Comparison of ENCODE assay signal across 20 cellular contexts in the genomic region with DNA sequence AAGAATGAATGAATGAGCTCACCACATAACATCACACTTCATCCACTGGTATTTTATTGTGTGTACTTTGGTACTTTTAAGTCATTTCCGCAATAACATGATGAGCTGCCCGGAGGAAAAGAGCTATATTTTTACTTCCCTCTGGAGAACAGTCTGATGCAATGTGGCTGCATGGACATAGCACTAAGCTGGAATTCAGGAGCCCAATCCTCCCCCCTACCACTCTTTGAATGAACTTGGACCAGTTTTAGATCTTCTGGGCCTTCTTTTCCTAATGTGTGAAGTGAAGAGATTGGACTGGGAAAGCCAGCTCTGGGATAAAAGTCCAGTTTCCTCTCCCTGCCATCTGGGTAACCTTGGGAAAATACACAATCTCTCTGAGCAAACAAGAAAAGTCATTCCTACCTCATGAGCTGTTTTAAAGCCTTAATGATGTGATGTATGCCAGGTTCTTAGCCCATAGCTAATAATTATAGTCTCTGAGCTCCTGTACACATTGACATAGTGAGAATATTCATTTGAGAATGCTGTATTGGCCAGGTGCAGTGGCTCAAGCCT.
A peak's percentile ranks its signal among the peaks of the same experiment; 100 is the strongest.
DNase-seq lines count a peak whose midpoint lies in the region; ATAC-seq, FAIRE-seq and TF ChIP-seq lines count a peak whose summit lies in the region.
"Had no signal": no experiment of that assay in that cellular context is flagged by ENCODE, and none has a peak within 500 bp of the region (broad histone marks: within the 10 kb centered on the region; RNA-seq: fewer than 3 reads in every experiment).

No MANE protein-coding gene starts in this region.

- H3K4me1 Mint-ChIP-seq in astrocyte (ENCODE audit: low read depth, unreplicated experiment) = peaks cover 5% of the 10 kb centered on the region
- H3K4me1 Mint-ChIP-seq: activated naive CD8-positive, alpha-beta T cell treated with anti-CD3 and anti-CD28 coated beads for 36 hours had no signal

- no peak for FAIRE-seq in astrocyte (lab: Jason Lieb, UNC)
- FAIRE-seq: GM19239 had no signal

- no peaks in the 10 kb centered on the region for H3K27me3 ChIP-seq in astrocyte (ENCODE audit: insufficient read depth, low read length)
- H3K27me3 ChIP-seq: testis had no signal

- H3K27me3 Mint-ChIP-seq in astrocyte (ENCODE audit: low read depth, unreplicated experiment) = peaks cover 21% of the 10 kb centered on the region

- no peaks in the 10 kb centered on the region for H3K36me3 Mint-ChIP-seq in astrocyte (ENCODE audit: low read depth, unreplicated experiment)
- H3K36me3 Mint-ChIP-seq: activated naive CD8-positive, alpha-beta T cell treated with anti-CD3 and anti-CD28 coated beads for 36 hours had no signal

- H3K9ac ChIP-seq in astrocyte (ENCODE audit: low read length) = no peak overlapping the region

- H3K4me2 ChIP-seq in astrocyte (ENCODE audit: low read length) = peak overlapping the region; percentile 26

- no peaks in the 10 kb centered on the region for H3K79me2 ChIP-seq in astrocyte (ENCODE audit: insufficient read depth, low read length)

- DNase-seq in LNCaP clone FGC (ENCODE audit: low read depth) (peak; percentile 64), astrocyte (ENCODE audit: low read depth) (peak; percentile 56), iris pigment epithelial cell (ENCODE audit: low read depth) (peak; percentile 9), GM10266 (ENCODE audit: extremely low spot score) (no peak), NCI-H146 (lab: John Stamatoyannopoulos, UW) (no peak)
- DNase-seq: activated naive CD8-positive, alpha-beta T cell treated with anti-CD3 and anti-CD28 coated beads for 36 hours; DMS 273 treated with DMSO at 0.1 percent for 48 hours; HCEC 1CT; mucosa of descending colon; NCI-H446; stimulated activated CD4-positive, alpha-beta T cell treated with anti-CD3 and anti-CD28 coated beads, Interleukin-4, amount 100 ng/mL, for 24 hours; T-helper 2 cell; testis had no signal

- H4K20me1 ChIP-seq in astrocyte (ENCODE audit: insufficient read depth, low read length) = no peaks in the 10 kb centered on the region

- peak overlapping the region; percentile 27 for H3K27ac Mint-ChIP-seq in astrocyte (ENCODE audit: unreplicated experiment)
- H3K27ac Mint-ChIP-seq: activated naive CD8-positive, alpha-beta T cell treated with anti-CD3 and anti-CD28 coated beads for 36 hours; activated T-helper 1 cell treated with anti-CD3 and anti-CD28 coated beads, Interleukin-12 subunit alpha, Interleukin-12 subunit beta, Interleukin-2, Interleukin-4 antibody, amounts not matched to agents 30 ng/mL and 10 ng/mL and 1 ng/mL, durations not matched to agents 14 hours and 24 hours and 36 hours had no signal

- peaks cover 7% of the 10 kb centered on the region for H3K4me1 ChIP-seq in astrocyte (ENCODE audit: insufficient read depth, low read length)
- H3K4me1 ChIP-seq: SJSA1, testis had no signal

- peak overlapping the region; percentile 49 for H3K27ac ChIP-seq in astrocyte (ENCODE audit: low read depth, low read length)
- H3K27ac ChIP-seq: C4-2B, SJSA1, testis had no signal

- TF ChIP-seq CTCF in LNCaP clone FGC (IDR thresholded peaks at IDR 0.05; ENCODE audit: control insufficient read depth, extremely low read depth, insufficient read depth) = no peak
- TF ChIP-seq CTCF in astrocyte (IDR thresholded peaks at IDR 0.05; ENCODE audit: insufficient read depth, low read depth, low read length) = no peak
- TF ChIP-seq CTCF in GM10266 (IDR thresholded peaks at IDR 0.05; ENCODE audit: control insufficient read depth, insufficient read depth, low read depth, missing control alignments) = no peak

- H3K36me3 ChIP-seq in astrocyte (ENCODE audit: insufficient read depth, low read length) = no peaks in the 10 kb centered on the region
- H3K36me3 ChIP-seq: SJSA1 had no signal

- no peaks in the 10 kb centered on the region for H3K9me3 ChIP-seq in astrocyte (ENCODE audit: insufficient read depth, low read depth, low read length)
- H3K9me3 ChIP-seq: mucosa of descending colon, SJSA1, testis had no signal

- H3K4me3 ChIP-seq in LNCaP clone FGC (ENCODE audit: low read depth, low read length) (no peak overlapping the region), astrocyte (ENCODE audit: insufficient read depth, low read depth, low read length) (no peak overlapping the region)
- H3K4me3 ChIP-seq: mucosa of descending colon, SJSA1, testis had no signal

- H3K4me3 Mint-ChIP-seq in astrocyte (ENCODE audit: unreplicated experiment) = no peak overlapping the region
- H3K4me3 Mint-ChIP-seq: activated naive CD8-positive, alpha-beta T cell treated with anti-CD3 and anti-CD28 coated beads for 36 hours; activated T-helper 1 cell treated with anti-CD3 and anti-CD28 coated beads, Interleukin-12 subunit alpha, Interleukin-12 subunit beta, Interleukin-2, Interleukin-4 antibody, amounts not matched to agents 30 ng/mL and 10 ng/mL and 1 ng/mL, durations not matched to agents 14 hours and 24 hours and 36 hours had no signal

- H3K9me3 Mint-ChIP-seq in astrocyte (ENCODE audit: unreplicated experiment) = no peaks in the 10 kb centered on the region
- H3K9me3 Mint-ChIP-seq: activated naive CD8-positive, alpha-beta T cell treated with anti-CD3 and anti-CD28 coated beads for 36 hours; activated T-helper 1 cell treated with anti-CD3 and anti-CD28 coated beads, Interleukin-12 subunit alpha, Interleukin-12 subunit beta, Interleukin-2, Interleukin-4 antibody, amounts not matched to agents 30 ng/mL and 10 ng/mL and 1 ng/mL, durations not matched to agents 14 hours and 24 hours and 36 hours had no signal

- no peak overlapping the region for H2AFZ ChIP-seq in astrocyte (ENCODE audit: low read depth, low read length)

- no peak for ATAC-seq in HG03139 (IDR thresholded peaks at IDR 0.05; ENCODE audit: unreplicated experiment)
- ATAC-seq in GM18868 (IDR thresholded peaks at IDR 0.05; ENCODE audit: unreplicated experiment) = no peak
- ATAC-seq: left lobe of liver, mucosa of descending colon had no signal

Comparison
In these comparisons a context has a peak if more than half of its experiments do, and no peak if none do; other contexts are left out.
1. DNase-seq: peak in LNCaP clone FGC (single experiment), astrocyte (single experiment) and iris pigment epithelial cell (single experiment); none in GM10266 (single experiment) and NCI-H146 (single experiment).